31 cellular contexts compared by ENCODE assay signal in the genomic region with DNA sequence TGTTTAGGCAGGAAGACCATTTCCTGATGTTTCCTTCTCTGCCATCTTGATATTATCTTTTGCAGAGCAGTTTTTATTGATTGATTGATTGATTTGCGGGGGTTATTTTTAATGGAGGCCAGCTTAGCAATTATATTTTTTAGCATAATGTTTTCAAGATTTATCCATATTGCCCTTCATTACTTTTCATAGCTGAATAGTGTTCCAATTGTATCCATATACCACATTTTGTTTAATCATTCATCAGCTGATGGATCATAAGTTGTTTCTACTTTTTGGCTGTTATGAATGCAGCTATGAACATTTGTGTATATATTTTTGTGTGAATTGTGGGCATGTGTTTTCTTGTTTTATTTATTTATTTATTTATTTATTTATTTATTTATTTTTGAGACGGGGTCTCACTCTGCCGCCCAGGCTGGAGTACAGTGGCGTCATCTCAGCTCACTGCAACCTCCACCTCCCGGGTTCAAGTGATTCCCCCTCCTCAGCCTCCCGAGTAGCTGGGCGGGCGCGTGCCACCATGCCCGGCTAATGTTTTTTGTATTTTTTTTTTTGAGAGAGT.
"Had no signal": no experiment of that assay in that cellular context is flagged by ENCODE, and none has a peak within 500 bp of the region (broad histone marks: within the 10 kb centered on the region; RNA-seq: fewer than 3 reads in every experiment).

No MANE protein-coding gene starts in this region.

- DNase-seq: activated CD4-positive, alpha-beta memory T cell treated with anti-CD3 and anti-CD28 coated beads for 36 hours; activated CD4-positive, alpha-beta T cell treated with anti-CD3 and anti-CD28 coated beads for 36 hours; activated CD4-positive, alpha-beta T cell treated with anti-CD3 and anti-CD28 coated beads, Interleukin-2, amount 10 ng/mL, durations not matched to agents 24 days and 14 days; activated CD4-positive, CD25-positive, alpha-beta regulatory T cell; activated CD4-positive, CD25-positive, alpha-beta regulatory T cell treated with anti-CD3 and anti-CD28 coated beads, Interleukin-2, amount 50 U/mL, for 72 hours; activated CD8-positive, alpha-beta memory T cell treated with anti-CD3 and anti-CD28 coated beads, Interleukin-2, amount 10 ng/mL, durations not matched to agents 7 days and 5 days; activated CD8-positive, alpha-beta memory T cell treated with anti-CD3 and anti-CD28 coated beads, Interleukin-2, amount 50 U/mL, for 4 hours; activated CD8-positive, alpha-beta T cell treated with anti-CD3 and anti-CD28 coated beads, Interleukin-2, amount 10 ng/mL, durations not matched to agents 7 days and 5 days; activated effector memory CD4-positive, alpha-beta T cell treated with anti-CD3 and anti-CD28 coated beads, Interleukin-2, amount 50 U/mL, for 16 hours; activated naive CD4-positive, alpha-beta T cell treated with anti-CD3 and anti-CD28 coated beads for 36 hours; activated T-cell treated with anti-CD3 and anti-CD28 coated beads, Interleukin-2, amount 50 U/mL, for 1 hour; activated T-cell treated with anti-CD3 and anti-CD28 coated beads, Interleukin-2, amount 50 U/mL, for 48 hours; amniotic stem cell; anterior cingulate cortex; brain microvascular endothelial cell; dorsolateral prefrontal cortex; effector memory CD4-positive, alpha-beta T cell; foreskin fibroblast; head of caudate nucleus; T-helper 2 cell had no signal

- H3K36me3 ChIP-seq: brain microvascular endothelial cell had no signal

- H3K27ac ChIP-seq: brain microvascular endothelial cell, coronary artery, dorsolateral prefrontal cortex had no signal

- H3K27me3 ChIP-seq: brain microvascular endothelial cell, dorsolateral prefrontal cortex had no signal

- H3K9me3 Mint-ChIP-seq: activated CD4-positive, alpha-beta memory T cell treated with anti-CD3 and anti-CD28 coated beads for 36 hours; activated CD4-positive, alpha-beta T cell treated with anti-CD3 and anti-CD28 coated beads, Interleukin-2, amount 10 ng/mL, durations not matched to agents 24 days and 14 days; activated naive CD4-positive, alpha-beta T cell treated with anti-CD3 and anti-CD28 coated beads for 36 hours; activated T-helper 1 cell treated with anti-CD3 and anti-CD28 coated beads, Interleukin-12 subunit alpha, Interleukin-12 subunit beta, Interleukin-2, Interleukin-4 antibody, amounts not matched to agents 30 ng/mL and 10 ng/mL and 1 ng/mL, durations not matched to agents 14 hours and 24 hours and 36 hours; activated T-helper 2 cell treated with anti-CD3 and anti-CD28 coated beads, Interferon-gamma antibody, Interleukin-2, Interleukin-4, amounts not matched to agents 10 μg/mL and 5 μg/mL and 100 μg/mL, durations not matched to agents 14 hours and 24 hours and 36 hours; central memory CD8-positive, alpha-beta T cell; dendritic cell treated with granulocyte-macrophage colony-stimulating factor and Interleukin-4, amounts not matched to agents 40 ng/mL and 50 ng/mL, for 4 days; endodermal cell had no signal

- H3K27me3 Mint-ChIP-seq: activated CD4-positive, alpha-beta memory T cell treated with anti-CD3 and anti-CD28 coated beads for 36 hours; activated CD8-positive, alpha-beta memory T cell treated with anti-CD3 and anti-CD28 coated beads, Interleukin-2, amount 10 ng/mL, durations not matched to agents 7 days and 5 days; activated naive CD8-positive, alpha-beta T cell had no signal

- H3K4me3 Mint-ChIP-seq: activated CD4-positive, alpha-beta memory T cell treated with anti-CD3 and anti-CD28 coated beads for 36 hours; activated CD4-positive, alpha-beta T cell treated with anti-CD3 and anti-CD28 coated beads for 36 hours; activated CD4-positive, alpha-beta T cell treated with anti-CD3 and anti-CD28 coated beads, Interleukin-2, amount 10 ng/mL, durations not matched to agents 24 days and 14 days; activated CD8-positive, alpha-beta memory T cell treated with anti-CD3 and anti-CD28 coated beads, Interleukin-2, amount 10 ng/mL, durations not matched to agents 7 days and 5 days; activated CD8-positive, alpha-beta T cell treated with anti-CD3 and anti-CD28 coated beads, Interleukin-2, amount 10 ng/mL, durations not matched to agents 7 days and 5 days; activated naive CD4-positive, alpha-beta T cell treated with anti-CD3 and anti-CD28 coated beads for 36 hours; activated naive CD8-positive, alpha-beta T cell; activated T-helper 1 cell treated with anti-CD3 and anti-CD28 coated beads, Interleukin-12 subunit alpha, Interleukin-12 subunit beta, Interleukin-2, Interleukin-4 antibody, amounts not matched to agents 30 ng/mL and 10 ng/mL and 1 ng/mL, durations not matched to agents 14 hours and 24 hours and 36 hours; central memory CD8-positive, alpha-beta T cell; dendritic cell treated with granulocyte-macrophage colony-stimulating factor and Interleukin-4, amounts not matched to agents 40 ng/mL and 50 ng/mL, for 4 days; endodermal cell had no signal

- H3K36me3 Mint-ChIP-seq: activated CD4-positive, alpha-beta memory T cell treated with anti-CD3 and anti-CD28 coated beads for 36 hours; activated CD8-positive, alpha-beta memory T cell treated with anti-CD3 and anti-CD28 coated beads, Interleukin-2, amount 10 ng/mL, durations not matched to agents 7 days and 5 days; activated naive CD8-positive, alpha-beta T cell had no signal

- ATAC-seq: activated CD4-positive, alpha-beta T cell treated with anti-CD3 and anti-CD28 coated beads for 36 hours; activated CD8-positive, alpha-beta memory T cell treated with anti-CD3 and anti-CD28 coated beads, Interleukin-2, amount 10 ng/mL, durations not matched to agents 7 days and 5 days; activated CD8-positive, alpha-beta T cell treated with anti-CD3 and anti-CD28 coated beads, Interleukin-2, amount 10 ng/mL, durations not matched to agents 7 days and 5 days; esophagus mucosa had no signal

- H3K27ac Mint-ChIP-seq: activated CD4-positive, alpha-beta memory T cell treated with anti-CD3 and anti-CD28 coated beads for 36 hours; activated CD4-positive, alpha-beta T cell treated with anti-CD3 and anti-CD28 coated beads for 36 hours; activated CD4-positive, alpha-beta T cell treated with anti-CD3 and anti-CD28 coated beads, Interleukin-2, amount 10 ng/mL, durations not matched to agents 24 days and 14 days; activated CD8-positive, alpha-beta memory T cell treated with anti-CD3 and anti-CD28 coated beads, Interleukin-2, amount 10 ng/mL, durations not matched to agents 7 days and 5 days; activated CD8-positive, alpha-beta T cell treated with anti-CD3 and anti-CD28 coated beads, Interleukin-2, amount 10 ng/mL, durations not matched to agents 7 days and 5 days; activated naive CD4-positive, alpha-beta T cell treated with anti-CD3 and anti-CD28 coated beads for 36 hours; activated naive CD8-positive, alpha-beta T cell; activated T-helper 1 cell treated with anti-CD3 and anti-CD28 coated beads, Interleukin-12 subunit alpha, Interleukin-12 subunit beta, Interleukin-2, Interleukin-4 antibody, amounts not matched to agents 30 ng/mL and 10 ng/mL and 1 ng/mL, durations not matched to agents 14 hours and 24 hours and 36 hours; activated T-helper 2 cell treated with anti-CD3 and anti-CD28 coated beads, Interferon-gamma antibody, Interleukin-2, Interleukin-4, amounts not matched to agents 10 μg/mL and 5 μg/mL and 100 μg/mL, durations not matched to agents 14 hours and 24 hours and 36 hours; dendritic cell treated with granulocyte-macrophage colony-stimulating factor and Interleukin-4, amounts not matched to agents 40 ng/mL and 50 ng/mL, for 4 days; endodermal cell had no signal

- FAIRE-seq: astrocyte, bronchial epithelial cell, frontal cortex had no signal

- H3K4me3 ChIP-seq: coronary artery, dorsolateral prefrontal cortex had no signal
